In genomic region chr17:58084317-58084981, GRCh38 we compare ENCODE assay signal across 1 cellular context.
TF ChIP-seq lines count a peak whose summit lies in the region.

No MANE protein-coding gene starts in this region.

TF ChIP-seq in WTC11, 78 proteins besides CTCF, POLR2A, EP300 and RAD21 (continued from another document):
- TF ChIP-seq, protein P1, sequence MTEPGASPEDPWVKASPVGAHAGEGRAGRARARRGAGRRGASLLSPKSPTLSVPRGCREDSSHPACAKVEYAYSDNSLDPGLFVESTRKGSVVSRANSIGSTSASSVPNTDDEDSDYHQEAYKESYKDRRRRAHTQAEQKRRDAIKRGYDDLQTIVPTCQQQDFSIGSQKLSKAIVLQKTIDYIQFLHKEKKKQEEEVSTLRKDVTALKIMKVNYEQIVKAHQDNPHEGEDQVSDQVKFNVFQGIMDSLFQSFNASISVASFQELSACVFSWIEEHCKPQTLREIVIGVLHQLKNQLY (CRISPR knock-in tag; IDR thresholded peaks at IDR 0.05): no peak
- TF ChIP-seq NFE2L1 (CRISPR knock-in tag; IDR thresholded peaks at IDR 0.05) (no peak), ZNF232 (CRISPR knock-in tag; IDR thresholded peaks at IDR 0.05) (no peak), USF2 (CRISPR knock-in tag; IDR thresholded peaks at IDR 0.05) (no peak)
